23 cellular contexts compared by ENCODE assay signal in genomic region chr2:231455890-231456289, GRCh38. TPM values are rescaled to one million over a fixed set of nuclear protein-coding genes. Genes with fewer than 3 reads are reported as not detected.
A peak's percentile ranks its signal among the peaks of the same experiment; 100 is the strongest.
DNase-seq lines count a peak whose midpoint lies in the region; ATAC-seq, FAIRE-seq and TF ChIP-seq lines count a peak whose summit lies in the region.
"Had no signal": no experiment of that assay in that cellular context is flagged by ENCODE, and none has a peak within 500 bp of the region (broad histone marks: within the 10 kb centered on the region; RNA-seq: fewer than 3 reads in every experiment).

No MANE protein-coding gene starts in this region.

- no peak for TF ChIP-seq EP300 in HepG2 (IDR thresholded peaks at IDR 0.05; ENCODE audit: low read depth in 2 of 2, low read length in 2 of 2)
- no peak for TF ChIP-seq EP300 in HepG2 (CRISPR knock-in tag; IDR thresholded peaks at IDR 0.05; ENCODE audit: borderline replicate concordance)

- ATAC-seq in activated CD4-positive, alpha-beta T cell treated with anti-CD3 and anti-CD28 coated beads for 36 hours = no peak
- no peak for ATAC-seq in CD4-positive, alpha-beta T cell (ENCODE audit: poor library complexity)
- ATAC-seq in activated naive CD4-positive, alpha-beta T cell treated with anti-CD3 and anti-CD28 coated beads, Interleukin-2, amount 50 U/mL, for 72 hours = no peak
- no peak for ATAC-seq in HepG2
- ATAC-seq: Panc1 had no signal

- no peaks in the 10 kb centered on the region for H3K27me3 Mint-ChIP-seq in activated CD4-positive, alpha-beta T cell treated with anti-CD3 and anti-CD28 coated beads for 36 hours
- no peaks in the 10 kb centered on the region for H3K27me3 Mint-ChIP-seq in activated CD4-positive, alpha-beta T cell treated with anti-CD3 and anti-CD28 coated beads, Interleukin-2, amount 10 ng/mL, durations not matched to agents 7 days and 5 days
- no peaks in the 10 kb centered on the region for H3K27me3 Mint-ChIP-seq in CD4-positive, alpha-beta T cell
- no peaks in the 10 kb centered on the region for H3K27me3 Mint-ChIP-seq in osteocyte (ENCODE audit: unreplicated experiment)

- no peak for TF ChIP-seq CTCF in CD4-positive, alpha-beta T cell (IDR thresholded peaks at IDR 0.05)
- TF ChIP-seq CTCF in HepG2 (CRISPR knock-in tag; IDR thresholded peaks at IDR 0.05) (no peak), osteocyte (IDR thresholded peaks at IDR 0.05) (no peak)

- H3K9me3 ChIP-seq in CD4-positive, alpha-beta T cell (ENCODE audit: control insufficient read depth, low read length) = no peaks in the 10 kb centered on the region
- H3K9me3 ChIP-seq in HepG2 (ENCODE audit: low read length) = no peaks in the 10 kb centered on the region
- H3K9me3 ChIP-seq: BE2C had no signal

- H3K36me3 ChIP-seq in HepG2 (replicated peaks in 1 of 2; ENCODE audit: control insufficient read depth in 1 of 2, insufficient read depth in 2 of 2, low read length in 2 of 2) = peaks cover 44 to 83% of the 10 kb centered on the region in 2 experiments

- H3K27ac ChIP-seq in CD4-positive, alpha-beta T cell (ENCODE audit: low read depth, low read length) = no peak overlapping the region
- no peak overlapping the region for H3K27ac ChIP-seq in HepG2 (ENCODE audit: extremely low read length, insufficient read depth, low read length)
- H3K27ac ChIP-seq: skin epidermis had no signal

- CTCF ChIA-PET in activated CD4-positive, alpha-beta T cell treated with anti-CD3 and anti-CD28 coated beads for 36 hours (lab: Charles Lee) = interaction anchor here (0.6 to 3.0 kb wide), 3 partner anchors 8 to 28 kb away, joined by 3 to 11 read pairs (median 3); partner anchors contain the start of gene NCL
- CTCF ChIA-PET in activated CD4-positive, alpha-beta T cell treated with anti-CD3 and anti-CD28 coated beads, Interleukin-2, amount 10 ng/mL, durations not matched to agents 7 days and 5 days (lab: Charles Lee) = interaction anchor here (1.2 kb wide), 1 partner anchor 8 kb away, joined by 4 read pairs; the partner anchor contains the start of gene NCL
- CTCF ChIA-PET in CD4-positive, alpha-beta T cell (lab: Charles Lee) = no interaction called here
- CTCF ChIA-PET in HepG2 (lab: Yijun Ruan, JAX; ENCODE audit: low intra/inter-chr PET ratio, low total read pairs) = no interaction called here

- peaks cover 28% of the 10 kb centered on the region for H3K4me1 ChIP-seq in HepG2 (ENCODE audit: insufficient read depth, low read length)

- no peak overlapping the region for H3K4me3 ChIP-seq in HepG2 (replicated peaks in 1 of 3; ENCODE audit: insufficient read depth in 1 of 3, low read depth in 2 of 3, low read length in 3 of 3)
- H3K4me3 ChIP-seq: skin epidermis had no signal

- in situ Hi-C loops in HepG2 (cut with HindIII; ENCODE audit: extremely low pct_ligation_motif_present, low pct_unique_long_range_greater_than_20kb) (no loop called here), ACHN (cut with HindIII; ENCODE audit: low pct_ligation_motif_present, low pct_unique_long_range_greater_than_20kb, low sequenced_read_pairs) (no loop called here)

- no peak overlapping the region for H3K4me2 ChIP-seq in HepG2 (ENCODE audit: low read depth, low read length)

- H3K79me2 ChIP-seq in HepG2 (ENCODE audit: insufficient read depth, low read length) = peaks cover 21% of the 10 kb centered on the region

- H3K9ac ChIP-seq in HepG2 (ENCODE audit: insufficient read depth, low read depth, low read length) = no peak overlapping the region

- peak overlapping the region; percentile 65 for H3K27ac Mint-ChIP-seq in activated CD4-positive, alpha-beta T cell treated with anti-CD3 and anti-CD28 coated beads for 36 hours
- H3K27ac Mint-ChIP-seq in activated CD4-positive, alpha-beta T cell treated with anti-CD3 and anti-CD28 coated beads, Interleukin-2, amount 10 ng/mL, durations not matched to agents 7 days and 5 days = no peak overlapping the region
- peak overlapping the region; percentile 14 for H3K27ac Mint-ChIP-seq in CD4-positive, alpha-beta T cell
- H3K27ac Mint-ChIP-seq in activated naive CD4-positive, alpha-beta T cell treated with anti-CD3 and anti-CD28 coated beads, Interleukin-2, amount 50 U/mL, for 72 hours = peak overlapping the region; percentile 29 to 95
- no peak overlapping the region for H3K27ac Mint-ChIP-seq in osteocyte (ENCODE audit: unreplicated experiment)

- intact Hi-C loops in activated CD4-positive, alpha-beta T cell treated with anti-CD3 and anti-CD28 coated beads for 36 hours (cut with DNase I, micrococcal nuclease) = no loop called here
- intact Hi-C loops in CD4-positive, alpha-beta T cell (cut with DNase I, micrococcal nuclease) = no loop called here
- intact Hi-C loops in HepG2 (cut with micrococcal nuclease; ENCODE audit: unreplicated experiment) = no loop called here

- no peaks in the 10 kb centered on the region for H3K9me3 Mint-ChIP-seq in activated CD4-positive, alpha-beta T cell treated with anti-CD3 and anti-CD28 coated beads for 36 hours (ENCODE audit: low read depth)
- no peaks in the 10 kb centered on the region for H3K9me3 Mint-ChIP-seq in activated CD4-positive, alpha-beta T cell treated with anti-CD3 and anti-CD28 coated beads, Interleukin-2, amount 10 ng/mL, durations not matched to agents 7 days and 5 days
- no peaks in the 10 kb centered on the region for H3K9me3 Mint-ChIP-seq in CD4-positive, alpha-beta T cell
- no peaks in the 10 kb centered on the region for H3K9me3 Mint-ChIP-seq in activated naive CD4-positive, alpha-beta T cell treated with anti-CD3 and anti-CD28 coated beads, Interleukin-2, amount 50 U/mL, for 72 hours
- no peaks in the 10 kb centered on the region for H3K9me3 Mint-ChIP-seq in osteocyte (ENCODE audit: unreplicated experiment)

- H2AFZ ChIP-seq in HepG2 (ENCODE audit: low read length) = no peak overlapping the region

- H3K4me1 Mint-ChIP-seq in activated CD4-positive, alpha-beta T cell treated with anti-CD3 and anti-CD28 coated beads for 36 hours = peaks cover 44% of the 10 kb centered on the region
- peaks cover 48% of the 10 kb centered on the region for H3K4me1 Mint-ChIP-seq in activated CD4-positive, alpha-beta T cell treated with anti-CD3 and anti-CD28 coated beads, Interleukin-2, amount 10 ng/mL, durations not matched to agents 7 days and 5 days
- peaks cover 45% of the 10 kb centered on the region for H3K4me1 Mint-ChIP-seq in CD4-positive, alpha-beta T cell (ENCODE audit: low read depth)
- H3K4me1 Mint-ChIP-seq in osteocyte (ENCODE audit: unreplicated experiment) = no peaks in the 10 kb centered on the region

- WGBS in HepG2 (ENCODE audit: low lambda C conversion rate) = 96% methylated on average over 6 of the region's 6 CpGs

- FAIRE-seq in HepG2 (lab: Jason Lieb, UNC) = no peak
- FAIRE-seq: bronchial epithelial cell, H1, TTC549 had no signal

- no peaks in the 10 kb centered on the region for H3K27me3 ChIP-seq in CD4-positive, alpha-beta T cell (ENCODE audit: control insufficient read depth, insufficient read depth, low read length)
- H3K27me3 ChIP-seq in HepG2 (ENCODE audit: control insufficient read depth in 1 of 2, insufficient read depth in 2 of 2, low read length in 2 of 2) = no peaks in the 10 kb centered on the region
- H3K27me3 ChIP-seq: BE2C had no signal

- H4K20me1 ChIP-seq in HepG2 (ENCODE audit: insufficient read depth, low read length) = peaks cover 61% of the 10 kb centered on the region

- no peak overlapping the region for H3K4me3 Mint-ChIP-seq in activated CD4-positive, alpha-beta T cell treated with anti-CD3 and anti-CD28 coated beads for 36 hours
- no peak overlapping the region for H3K4me3 Mint-ChIP-seq in activated CD4-positive, alpha-beta T cell treated with anti-CD3 and anti-CD28 coated beads, Interleukin-2, amount 10 ng/mL, durations not matched to agents 7 days and 5 days
- no peak overlapping the region for H3K4me3 Mint-ChIP-seq in CD4-positive, alpha-beta T cell
- no peak overlapping the region for H3K4me3 Mint-ChIP-seq in osteocyte (ENCODE audit: unreplicated experiment)

- BruUV-seq in HepG2 (replicated peaks; lab: Mats Ljungman, UMichigan) = no TSS peak

- no peak for TF ChIP-seq POLR2A in HepG2 (IDR thresholded peaks at IDR 0.05; ENCODE audit: insufficient read depth in 1 of 2, low read depth in 2 of 2, low read length in 2 of 2)

- DNase-seq in activated CD4-positive, alpha-beta T cell treated with anti-CD3 and anti-CD28 coated beads for 36 hours = no peak
- no peak for DNase-seq in activated CD4-positive, alpha-beta T cell treated with anti-CD3 and anti-CD28 coated beads, Interleukin-2, amount 10 ng/mL, durations not matched to agents 7 days and 5 days
- DNase-seq in CD4-positive, alpha-beta T cell = no peak
- no peak for DNase-seq in activated naive CD4-positive, alpha-beta T cell treated with anti-CD3 and anti-CD28 coated beads, Interleukin-2, amount 50 U/mL, for 72 hours (ENCODE audit: low spot score in 2 of 2)
- DNase-seq in HepG2 (ENCODE audit: low spot score) (no peak), midbrain (lab: John Stamatoyannopoulos, UW) (no peak), osteocyte (ENCODE audit: extremely low spot score, unreplicated experiment) (no peak), ACHN (no peak)
- DNase-seq: 8988T; amygdala; BE2C; COR-L47; DMS79; GF-D8; NCI-H146; NCI-H510A treated with DMSO at 0.1 percent for 48 hours; occipital lobe; stimulated activated CD4-positive, alpha-beta T cell treated with anti-CD3 and anti-CD28 coated beads, Interleukin-1b, Interleukin-23, amount 100 ng/mL, for 48 hours had no signal

- H3K36me3 Mint-ChIP-seq in activated CD4-positive, alpha-beta T cell treated with anti-CD3 and anti-CD28 coated beads for 36 hours (ENCODE audit: low read depth) = peaks cover 82% of the 10 kb centered on the region
- H3K36me3 Mint-ChIP-seq in activated CD4-positive, alpha-beta T cell treated with anti-CD3 and anti-CD28 coated beads, Interleukin-2, amount 10 ng/mL, durations not matched to agents 7 days and 5 days (ENCODE audit: low read depth) = peaks cover 70% of the 10 kb centered on the region
- H3K36me3 Mint-ChIP-seq in CD4-positive, alpha-beta T cell (ENCODE audit: low read depth) = peaks cover 93% of the 10 kb centered on the region
- peaks cover 50 to 66% of the 10 kb centered on the region in 2 donors for H3K36me3 Mint-ChIP-seq in activated naive CD4-positive, alpha-beta T cell treated with anti-CD3 and anti-CD28 coated beads, Interleukin-2, amount 50 U/mL, for 72 hours
- peaks cover 57% of the 10 kb centered on the region for H3K36me3 Mint-ChIP-seq in osteocyte (ENCODE audit: unreplicated experiment)

- no peak for TF ChIP-seq RAD21 in HepG2 (CRISPR knock-in tag; IDR thresholded peaks at IDR 0.05)

- POLR2A ChIA-PET in activated CD4-positive, alpha-beta T cell treated with anti-CD3 and anti-CD28 coated beads for 36 hours (lab: Charles Lee) = interaction anchor here (3.4 kb wide), 1 partner anchor 8 kb away, joined by 30 read pairs; the partner anchor contains the start of gene NCL
- POLR2A ChIA-PET in activated CD4-positive, alpha-beta T cell treated with anti-CD3 and anti-CD28 coated beads, Interleukin-2, amount 10 ng/mL, durations not matched to agents 7 days and 5 days (lab: Charles Lee) = no interaction called here
- POLR2A ChIA-PET in CD4-positive, alpha-beta T cell (lab: Charles Lee) = interaction anchor here (0.8 to 5.9 kb wide), 2 partner anchors 8 to 352 kb away, joined by 3 to 117 read pairs; partner anchors contain the start of gene NCL
- POLR2A ChIA-PET in HepG2 (lab: Yijun Ruan, JAX) = interaction anchor here (4.9 kb wide), 1 partner anchor 9 kb away, joined by 155 read pairs; the partner anchor contains the start of gene NCL

RNA-seq across cellular contexts. Expression of gene NCL, which starts 8.4 kb away (rescaled TPM):
- 1,000 to 10,000 TPM; 1,311 to 1,332 TPM for total RNA-seq in activated CD4-positive, alpha-beta T cell treated with anti-CD3 and anti-CD28 coated beads for 36 hours
- total RNA-seq in activated CD4-positive, alpha-beta T cell treated with anti-CD3 and anti-CD28 coated beads, Interleukin-2, amount 10 ng/mL, durations not matched to agents 7 days and 5 days = 100 to 1,000 TPM; 542 to 599 TPM
- 100 to 1,000 TPM; 387 to 395 TPM for total RNA-seq in CD4-positive, alpha-beta T cell
- total RNA-seq in activated naive CD4-positive, alpha-beta T cell treated with anti-CD3 and anti-CD28 coated beads, Interleukin-2, amount 50 U/mL, for 72 hours = 100 to 1,000 TPM; 435 to 901 TPM
- total RNA-seq in HepG2 (2016; rRNA removed; fragmentation: Illumina TruSeq; extraction: Trizol) (779 and 1,144 TPM in 2 replicates), osteocyte (407 and 421 TPM in 2 replicates)
- total RNA-seq in HepG2 (2016; cell fraction: cytosol; rRNA removed; fragmentation: Illumina TruSeq; extraction: Trizol; ENCODE audit: low read depth) = 61.7 and 76.7 TPM in 2 replicates
- 790 and 1,072 TPM in 2 replicates for total RNA-seq in HepG2 (2016; cell fraction: insoluble cytoplasmic fraction; rRNA removed; fragmentation: Illumina TruSeq; extraction: Trizol)
- 128 and 141 TPM in 2 replicates for total RNA-seq in HepG2 (2016; cell fraction: membrane; rRNA removed; fragmentation: Illumina TruSeq; extraction: Trizol)
- 591 and 635 TPM in 2 replicates for total RNA-seq in HepG2 (2016; cell fraction: nucleus; rRNA removed; fragmentation: Illumina TruSeq; extraction: Trizol)
- polyA plus RNA-seq in HepG2 (2011; rRNA removed) = 91.5 and 105 TPM in 2 replicates
- polyA plus RNA-seq in HepG2 (2011; cell fraction: cytosol; rRNA removed) = 50.8 and 75.9 TPM in 2 replicates
- 99.7 and 139 TPM in 2 replicates for polyA plus RNA-seq in HepG2 (2011; cell fraction: nucleus; rRNA removed)
- polyA plus RNA-seq in HepG2 (2012) = 351 and 573 TPM in 2 replicates
- 29.0 and 32.7 TPM in 2 replicates for polyA plus RNA-seq in HepG2 (2016; cell fraction: cytosol; fragmentation: Illumina TruSeq; extraction: Trizol; ENCODE audit: low read depth)
- 1,733 and 1,875 TPM in 2 replicates for polyA plus RNA-seq in HepG2 (2016; cell fraction: insoluble cytoplasmic fraction; fragmentation: Illumina TruSeq; extraction: Trizol; ENCODE audit: low read depth)
- polyA plus RNA-seq in HepG2 (2016; cell fraction: membrane; fragmentation: Illumina TruSeq; extraction: Trizol; ENCODE audit: low read depth) = 54.0 and 78.7 TPM in 2 replicates
- polyA plus RNA-seq in HepG2 (2016; cell fraction: nucleus; fragmentation: Illumina TruSeq; extraction: Trizol; ENCODE audit: insufficient read depth, low read depth) = 1,027 and 1,033 TPM in 2 replicates
- polyA minus RNA-seq in HepG2 (2011; rRNA and poly(A)+ RNA removed; ENCODE audit: low replicate concordance) = 22.3 and 47.2 TPM in 2 replicates
- 85.0 and 124 TPM in 2 replicates for polyA minus RNA-seq in HepG2 (2011; cell fraction: cytosol; rRNA and poly(A)+ RNA removed)
- 218 and 248 TPM in 2 replicates for polyA minus RNA-seq in HepG2 (2011; cell fraction: nucleus; rRNA and poly(A)+ RNA removed)

Comparison
In these comparisons a context has a peak if more than half of its experiments do, and no peak if none do; other contexts are left out.
1. H3K27ac Mint-ChIP-seq: peak in activated CD4-positive, alpha-beta T cell treated with anti-CD3 and anti-CD28 coated beads for 36 hours (single experiment), CD4-positive, alpha-beta T cell (single experiment) and activated naive CD4-positive, alpha-beta T cell treated with anti-CD3 and anti-CD28 coated beads, Interleukin-2, amount 50 U/mL, for 72 hours (2 of 2); none in activated CD4-positive, alpha-beta T cell treated with anti-CD3 and anti-CD28 coated beads, Interleukin-2, amount 10 ng/mL, durations not matched to agents 7 days and 5 days (single experiment) and osteocyte (single experiment).
2. CTCF ChIA-PET loops: an anchor here in activated CD4-positive, alpha-beta T cell treated with anti-CD3 and anti-CD28 coated beads for 36 hours (0.6 to 3.0 kb wide) and activated CD4-positive, alpha-beta T cell treated with anti-CD3 and anti-CD28 coated beads, Interleukin-2, amount 10 ng/mL, durations not matched to agents 7 days and 5 days (1.2 kb wide); none called in CD4-positive, alpha-beta T cell and HepG2.